12 cellular contexts compared by ENCODE assay signal in the genomic region with DNA sequence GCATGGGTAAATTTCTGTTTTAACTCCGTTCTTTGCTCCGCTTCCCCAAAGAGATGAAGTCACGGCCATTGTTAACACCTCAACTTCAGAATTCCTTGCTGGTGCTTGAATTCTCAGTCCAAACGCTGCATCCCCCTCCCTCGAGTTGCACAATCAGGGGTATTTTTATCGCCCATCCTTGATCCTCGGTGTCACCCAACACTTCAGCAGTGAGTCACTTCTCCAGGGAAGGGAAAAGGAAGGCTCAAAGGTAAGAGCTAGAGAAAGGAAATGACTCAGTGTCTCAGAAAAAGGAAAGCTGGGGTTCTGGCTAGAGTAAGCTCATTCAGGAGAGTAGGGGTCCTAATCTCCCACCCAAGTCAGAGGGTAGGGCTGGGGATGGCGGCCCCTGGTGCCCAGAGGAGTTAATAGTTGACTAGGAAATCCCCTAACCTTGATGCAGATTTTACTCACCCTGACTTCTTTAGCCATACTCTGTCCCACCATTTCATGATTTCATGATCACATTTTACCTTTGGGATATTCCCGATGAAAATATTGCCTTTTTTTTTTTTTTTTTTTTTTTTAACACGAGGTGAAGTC. TPM values are rescaled to one million over a fixed set of nuclear protein-coding genes. Genes with fewer than 3 reads are reported as not detected.
DNase-seq lines count a peak whose midpoint lies in the region; ATAC-seq and TF ChIP-seq lines count a peak whose summit lies in the region.
"Had no signal": no experiment of that assay in that cellular context is flagged by ENCODE, and none has a peak within 500 bp of the region (broad histone marks: within the 10 kb centered on the region; RNA-seq: fewer than 3 reads in every experiment).

No MANE protein-coding gene starts in this region.

- peaks cover 9% of the 10 kb centered on the region for H3K4me1 ChIP-seq in Panc1 (ENCODE audit: control insufficient read depth, insufficient read depth, low read length)
- H3K4me1 ChIP-seq in parathyroid adenoma, result peaks cover 73% of the 10 kb centered on the region

- TF ChIP-seq CTCF in Panc1 (IDR thresholded peaks at IDR 0.05) (no peak), parathyroid adenoma (IDR thresholded peaks at IDR 0.05) (no peak), coronary artery (IDR thresholded peaks at IDR 0.05) (no peak)

- BruUV-seq in Panc1 (replicated peaks; lab: Mats Ljungman, UMichigan), result no TSS peak

- POLR2A ChIA-PET in Panc1 (lab: Charles Lee), result no interaction called here

- peak overlapping the region; percentile 44 for H2AFZ ChIP-seq in parathyroid adenoma

- no peak overlapping the region for H3K9ac ChIP-seq in parathyroid adenoma

- H3K4me3 ChIP-seq in Panc1 (ENCODE audit: low read depth in 2 of 2, low read length in 2 of 2) (no peak overlapping the region), parathyroid adenoma (ENCODE audit: low read depth, low read length) (no peak overlapping the region), coronary artery (no peak overlapping the region)
- H3K4me3 ChIP-seq: vagina had no signal

- no peaks in the 10 kb centered on the region for H3K9me3 ChIP-seq in Panc1 (ENCODE audit: control insufficient read depth, insufficient read depth, low read depth, low read length)
- no peaks in the 10 kb centered on the region for H3K9me3 ChIP-seq in parathyroid adenoma (ENCODE audit: control insufficient read depth, low read length)
- H3K9me3 ChIP-seq: vagina had no signal

- DNase-seq in EH (ENCODE audit: low read depth), result peak; percentile 90
- DNase-seq in Panc1 (ENCODE audit: low read depth, low spot score), result peak; percentile 33
- DNase-seq in epithelial cell of prostate (ENCODE audit: low read depth, low spot score), result peak; percentile 29
- no peak for DNase-seq in pons (ENCODE audit: low spot score)
- DNase-seq in coronary artery (ENCODE audit: low spot score), result no peak
- DNase-seq in NCI-H2171 treated with DMSO at 0.1 percent for 48 hours (lab: John Stamatoyannopoulos, UW), result no peak
- DNase-seq: DND-41, retina, SHP77 had no signal

- no peak overlapping the region for H3K4me2 ChIP-seq in parathyroid adenoma (ENCODE audit: low read length)

- H3K36me3 ChIP-seq in Panc1 (ENCODE audit: control insufficient read depth, insufficient read depth, low read length), result no peaks in the 10 kb centered on the region
- H3K36me3 ChIP-seq in parathyroid adenoma (ENCODE audit: control insufficient read depth, insufficient read depth, low read length), result no peaks in the 10 kb centered on the region

- H3K27ac ChIP-seq in Panc1 (ENCODE audit: low read length), result no peak overlapping the region
- H3K27ac ChIP-seq in epithelial cell of prostate, result peak overlapping the region; percentile 76
- peak overlapping the region; percentile 95 for H3K27ac ChIP-seq in parathyroid adenoma
- peak overlapping the region in 1 of 2 donors; percentile 52 for H3K27ac ChIP-seq in coronary artery
- H3K27ac ChIP-seq: vagina had no signal

- CTCF ChIA-PET in Panc1 (lab: Charles Lee), result no interaction called here

- in situ Hi-C loops in Panc1 (cut with HindIII; ENCODE audit: low pct_unique_long_range_greater_than_20kb, low sequenced_read_pairs), result no loop called here

- peaks cover 2% of the 10 kb centered on the region for H3K79me2 ChIP-seq in parathyroid adenoma

- intact Hi-C loops in Panc1 (cut with micrococcal nuclease; ENCODE audit: unreplicated experiment), result no loop called here

- H3K27me3 ChIP-seq in Panc1 (ENCODE audit: control insufficient read depth, insufficient read depth, low read length) (no peaks in the 10 kb centered on the region), parathyroid adenoma (ENCODE audit: control insufficient read depth, insufficient read depth, low read length) (no peaks in the 10 kb centered on the region)
- H3K27me3 ChIP-seq: vagina had no signal

- ATAC-seq in Panc1, result peak; percentile 76
- ATAC-seq in HG02678 (IDR thresholded peaks at IDR 0.05; ENCODE audit: unreplicated experiment), result no peak

RNA-seq across cellular contexts. Expression of a gene that starts 39.8 kb away (rescaled TPM):
- total RNA-seq in Panc1 (2021; ENCODE audit: unreplicated experiment), result 54.4 TPM
- 64.3 TPM for polyA plus RNA-seq in Panc1 (2012; ENCODE audit: insufficient read length)

Comparison
In these comparisons a context has a peak if more than half of its experiments do, and no peak if none do; other contexts are left out.
1. DNase-seq: peak in EH (single experiment), Panc1 (single experiment) and epithelial cell of prostate (single experiment); none in pons (single experiment), coronary artery (single experiment) and NCI-H2171 treated with DMSO at 0.1 percent for 48 hours (single experiment).